Comparison of ENCODE assay signal across 2 cellular contexts in the genomic region with DNA sequence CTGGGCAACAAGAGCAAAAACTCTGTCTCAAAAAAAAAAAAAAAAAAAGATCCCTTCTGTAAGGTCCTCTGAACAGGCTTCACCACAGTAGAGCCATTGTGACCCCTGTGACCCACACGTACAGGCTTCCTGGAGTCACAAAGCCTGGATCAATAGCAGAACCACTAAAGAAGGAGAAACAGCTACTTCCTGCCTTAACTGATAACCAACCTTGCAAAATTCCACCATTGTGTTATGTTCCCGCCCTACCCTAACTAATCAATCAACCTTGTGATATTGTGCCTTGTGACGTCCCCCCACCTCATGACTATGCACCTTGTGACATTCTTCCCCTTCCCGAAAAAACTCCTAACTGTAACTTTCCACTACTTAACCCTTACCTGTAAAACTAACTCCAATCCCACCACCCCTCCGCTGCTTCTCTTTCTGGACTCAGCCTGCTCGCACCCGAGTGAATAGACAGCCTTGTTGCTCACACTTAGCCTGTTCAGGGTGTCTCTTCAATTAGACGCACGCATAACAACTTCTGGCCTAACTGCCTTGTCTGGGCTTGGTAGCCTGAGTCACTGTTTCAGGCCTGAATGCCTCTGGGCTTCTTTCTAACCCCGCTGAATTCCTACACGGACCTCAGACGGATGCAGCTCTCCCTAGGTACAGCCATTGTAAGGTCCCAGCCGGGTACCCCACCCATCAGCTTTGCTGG.
TF ChIP-seq lines count a peak whose summit lies in the region.

No MANE protein-coding gene starts in this region.

TF ChIP-seq in H1, 55 proteins besides CTCF, POLR2A, EP300 and RAD21:
- no peak for TF ChIP-seq RXRA (IDR thresholded peaks at IDR 0.05; ENCODE audit: insufficient read depth, low read depth, low read length)
- no peak for TF ChIP-seq POLR2AphosphoS5 (IDR thresholded peaks at IDR 0.05; ENCODE audit: low read depth, low read length)
- TF ChIP-seq, protein P1, sequence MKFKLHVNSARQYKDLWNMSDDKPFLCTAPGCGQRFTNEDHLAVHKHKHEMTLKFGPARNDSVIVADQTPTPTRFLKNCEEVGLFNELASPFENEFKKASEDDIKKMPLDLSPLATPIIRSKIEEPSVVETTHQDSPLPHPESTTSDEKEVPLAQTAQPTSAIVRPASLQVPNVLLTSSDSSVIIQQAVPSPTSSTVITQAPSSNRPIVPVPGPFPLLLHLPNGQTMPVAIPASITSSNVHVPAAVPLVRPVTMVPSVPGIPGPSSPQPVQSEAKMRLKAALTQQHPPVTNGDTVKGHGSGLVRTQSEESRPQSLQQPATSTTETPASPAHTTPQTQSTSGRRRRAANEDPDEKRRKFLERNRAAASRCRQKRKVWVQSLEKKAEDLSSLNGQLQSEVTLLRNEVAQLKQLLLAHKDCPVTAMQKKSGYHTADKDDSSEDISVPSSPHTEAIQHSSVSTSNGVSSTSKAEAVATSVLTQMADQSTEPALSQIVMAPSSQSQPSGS (IDR thresholded peaks at IDR 0.05; ENCODE audit: low read length) = no peak
- TF ChIP-seq BCL11A (IDR thresholded peaks at IDR 0.05; ENCODE audit: low read depth in 2 of 2, low read length in 2 of 2) = no peak
- TF ChIP-seq ZNF274 (IDR thresholded peaks at IDR 0.05; ENCODE audit: borderline replicate concordance, extremely low read depth, low read length) = no peak
- no peak for TF ChIP-seq SAP30 (IDR thresholded peaks at IDR 0.05; ENCODE audit: insufficient read depth, insufficient replicate concordance, low read length)
- TF ChIP-seq E2F6 (IDR thresholded peaks at IDR 0.05) = no peak
- no peak for TF ChIP-seq BACH1 (IDR thresholded peaks at IDR 0.05; ENCODE audit: low read length)
- TF ChIP-seq CHD1 (IDR thresholded peaks at IDR 0.05; ENCODE audit: low read depth, low read length) = no peak

TF ChIP-seq in liver, 16 proteins besides CTCF, POLR2A, EP300 and RAD21:
- peak; percentile 37 for TF ChIP-seq NR2F2 (IDR thresholded peaks at IDR 0.05)
- TF ChIP-seq, protein P2, sequence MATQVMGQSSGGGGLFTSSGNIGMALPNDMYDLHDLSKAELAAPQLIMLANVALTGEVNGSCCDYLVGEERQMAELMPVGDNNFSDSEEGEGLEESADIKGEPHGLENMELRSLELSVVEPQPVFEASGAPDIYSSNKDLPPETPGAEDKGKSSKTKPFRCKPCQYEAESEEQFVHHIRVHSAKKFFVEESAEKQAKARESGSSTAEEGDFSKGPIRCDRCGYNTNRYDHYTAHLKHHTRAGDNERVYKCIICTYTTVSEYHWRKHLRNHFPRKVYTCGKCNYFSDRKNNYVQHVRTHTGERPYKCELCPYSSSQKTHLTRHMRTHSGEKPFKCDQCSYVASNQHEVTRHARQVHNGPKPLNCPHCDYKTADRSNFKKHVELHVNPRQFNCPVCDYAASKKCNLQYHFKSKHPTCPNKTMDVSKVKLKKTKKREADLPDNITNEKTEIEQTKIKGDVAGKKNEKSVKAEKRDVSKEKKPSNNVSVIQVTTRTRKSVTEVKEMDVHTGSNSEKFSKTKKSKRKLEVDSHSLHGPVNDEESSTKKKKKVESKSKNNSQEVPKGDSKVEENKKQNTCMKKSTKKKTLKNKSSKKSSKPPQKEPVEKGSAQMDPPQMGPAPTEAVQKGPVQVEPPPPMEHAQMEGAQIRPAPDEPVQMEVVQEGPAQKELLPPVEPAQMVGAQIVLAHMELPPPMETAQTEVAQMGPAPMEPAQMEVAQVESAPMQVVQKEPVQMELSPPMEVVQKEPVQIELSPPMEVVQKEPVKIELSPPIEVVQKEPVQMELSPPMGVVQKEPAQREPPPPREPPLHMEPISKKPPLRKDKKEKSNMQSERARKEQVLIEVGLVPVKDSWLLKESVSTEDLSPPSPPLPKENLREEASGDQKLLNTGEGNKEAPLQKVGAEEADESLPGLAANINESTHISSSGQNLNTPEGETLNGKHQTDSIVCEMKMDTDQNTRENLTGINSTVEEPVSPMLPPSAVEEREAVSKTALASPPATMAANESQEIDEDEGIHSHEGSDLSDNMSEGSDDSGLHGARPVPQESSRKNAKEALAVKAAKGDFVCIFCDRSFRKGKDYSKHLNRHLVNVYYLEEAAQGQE (IDR thresholded peaks at IDR 0.05) = no peak
- no peak for TF ChIP-seq HNF4A (conservative IDR thresholded peaks at IDR 0.05)
- TF ChIP-seq EGR1 (IDR thresholded peaks at IDR 0.05; ENCODE audit: low read depth in 2 of 2) = no peak
TF ChIP-seq in liver: peak in this region for 1.
